ENCODE assay signal across 20 cellular contexts in the genomic region with DNA sequence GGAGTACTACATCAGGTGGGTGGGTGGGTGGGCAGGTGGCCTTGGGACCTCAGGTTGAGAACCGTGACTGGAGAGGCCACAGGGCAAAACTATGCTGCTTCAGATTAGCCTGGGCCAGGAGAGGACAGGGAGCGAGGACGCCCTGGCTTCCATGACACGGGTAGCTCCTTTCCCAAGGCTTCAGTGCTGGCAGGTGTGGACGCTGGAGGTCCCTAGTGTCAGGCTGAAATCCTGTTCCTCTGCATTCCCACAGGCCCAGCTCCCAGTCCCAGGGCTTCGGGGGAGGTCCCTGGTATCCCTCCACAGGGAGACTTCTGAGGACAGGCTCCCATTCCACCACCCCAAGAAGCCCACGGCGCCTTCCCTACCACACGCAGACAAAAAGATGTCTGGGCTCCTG.
"Had no signal": no experiment of that assay in that cellular context is flagged by ENCODE, and none has a peak within 500 bp of the region (broad histone marks: within the 10 kb centered on the region; RNA-seq: fewer than 3 reads in every experiment).

No MANE protein-coding gene starts in this region.

- DNase-seq: dermis blood vessel endothelial cell; effector CD4-positive, alpha-beta T cell; endodermal cell; erythroblast; foreskin keratinocyte; immature natural killer cell; kidney; mammary epithelial cell; nephron progenitor cell; ovary; right cardiac atrium; small intestine; stimulated activated CD4-positive, alpha-beta T cell treated with anti-CD3 and anti-CD28 coated beads, Interleukin-2, amount 100 ng/mL, for 48 hours; stimulated activated naive CD8-positive, alpha-beta T cell treated with anti-CD3 and anti-CD28 coated beads, Interleukin-15, Interleukin-2, amounts not matched to agents 100 U/mL and 50 U/mL, for 24 hours; tibial artery had no signal

- H3K4me3 ChIP-seq: ovary, tibial artery, upper lobe of left lung, vagina had no signal

- ATAC-seq: foreskin keratinocyte; right cardiac atrium; stimulated activated naive CD8-positive, alpha-beta T cell treated with anti-CD3 and anti-CD28 coated beads, Interleukin-15, Interleukin-2, amounts not matched to agents 100 U/mL and 50 U/mL, for 24 hours had no signal

- H3K4me1 ChIP-seq: foreskin keratinocyte, vagina had no signal

- H3K9me3 Mint-ChIP-seq: immature natural killer cell, mesothelial cell of epicardium, nephron progenitor cell had no signal

- H3K4me3 Mint-ChIP-seq: endodermal cell, mesothelial cell of epicardium, nephron progenitor cell had no signal

- H3K27me3 ChIP-seq: foreskin keratinocyte, neutrophil, ovary, tibial artery, upper lobe of left lung, vagina had no signal

- H3K27ac ChIP-seq: foreskin keratinocyte, neutrophil, ovary, tibial artery, upper lobe of left lung, vagina had no signal

- H3K27me3 Mint-ChIP-seq: progenitor cell of endocrine pancreas had no signal

- H3K36me3 ChIP-seq: ovary had no signal

- H3K27ac Mint-ChIP-seq: endodermal cell, mesothelial cell of epicardium, nephron progenitor cell had no signal

- H3K4me1 Mint-ChIP-seq: endodermal cell had no signal
